Comparison of ENCODE assay signal across 16 cellular contexts in genomic region chr2:150620860-150621259, GRCh38.
DNase-seq lines count a peak whose midpoint lies in the region; ATAC-seq and TF ChIP-seq lines count a peak whose summit lies in the region.
"Had no signal": no experiment of that assay in that cellular context is flagged by ENCODE, and none has a peak within 500 bp of the region (broad histone marks: within the 10 kb centered on the region; RNA-seq: fewer than 3 reads in every experiment).

No MANE protein-coding gene starts in this region.

- TF ChIP-seq POLR2A in uterus (IDR thresholded peaks at IDR 0.05) = no peak

- no peak overlapping the region; the same call in 1 of the 2 replicates for H3K4me2 ChIP-seq in SK-N-SH

- H3K4me3 Mint-ChIP-seq in chondrocyte (ENCODE audit: unreplicated experiment) = no peak overlapping the region
- no peak overlapping the region for H3K4me3 Mint-ChIP-seq in mesothelial cell of epicardium
- no peak overlapping the region for H3K4me3 Mint-ChIP-seq in effector memory CD8-positive, alpha-beta T cell
- H3K4me3 Mint-ChIP-seq: activated CD4-positive, alpha-beta T cell treated with anti-CD3 and anti-CD28 coated beads for 36 hours; activated T-helper 1 cell treated with anti-CD3 and anti-CD28 coated beads, Interleukin-12 subunit alpha, Interleukin-12 subunit beta, Interleukin-2, Interleukin-4 antibody, amounts not matched to agents 30 ng/mL and 10 ng/mL and 1 ng/mL, durations not matched to agents 14 hours and 24 hours and 36 hours; stimulated activated naive CD8-positive, alpha-beta T cell treated with anti-CD3 and anti-CD28 coated beads, Interleukin-15, amount 100 ng/mL, for 72 hours had no signal

- no peak overlapping the region for H3K9ac ChIP-seq in SK-N-SH

- H3K27me3 Mint-ChIP-seq in chondrocyte (ENCODE audit: low read depth) (no peaks in the 10 kb centered on the region), mesothelial cell of epicardium (ENCODE audit: low read depth) (no peaks in the 10 kb centered on the region)
- no peaks in the 10 kb centered on the region for H3K27me3 Mint-ChIP-seq in effector memory CD8-positive, alpha-beta T cell
- H3K27me3 Mint-ChIP-seq: activated CD4-positive, alpha-beta T cell treated with anti-CD3 and anti-CD28 coated beads for 36 hours; stimulated activated naive CD8-positive, alpha-beta T cell treated with anti-CD3 and anti-CD28 coated beads, Interleukin-15, amount 100 ng/mL, for 72 hours had no signal

- TF ChIP-seq EP300 in SK-N-SH (IDR thresholded peaks at IDR 0.05; ENCODE audit: borderline replicate concordance in 1 of 2, low read depth in 1 of 2, low read length in 1 of 2) = no peak

- 93% methylated on average over 5 of the region's 6 CpGs for whole genome bisulfite sequencing in SK-N-SH (ENCODE audit: low lambda C conversion rate)

- H3K9me3 ChIP-seq in SK-N-SH (no peaks in the 10 kb centered on the region), uterus (no peaks in the 10 kb centered on the region)
- H3K9me3 ChIP-seq: Caco-2 had no signal

- H3K4me1 Mint-ChIP-seq in chondrocyte (ENCODE audit: low read depth) = peaks cover 63% of the 10 kb centered on the region
- H3K4me1 Mint-ChIP-seq in mesothelial cell of epicardium = peaks cover 47% of the 10 kb centered on the region
- peaks cover 0 to 2% of the 10 kb centered on the region in 2 donors for H3K4me1 Mint-ChIP-seq in effector memory CD8-positive, alpha-beta T cell (ENCODE audit: low read depth in 2 of 2)
- H3K4me1 Mint-ChIP-seq: activated CD4-positive, alpha-beta T cell treated with anti-CD3 and anti-CD28 coated beads for 36 hours; stimulated activated naive CD8-positive, alpha-beta T cell treated with anti-CD3 and anti-CD28 coated beads, Interleukin-15, amount 100 ng/mL, for 72 hours had no signal

- TF ChIP-seq CTCF in SK-N-SH (IDR thresholded peaks at IDR 0.05) (no peak), chondrocyte (IDR thresholded peaks at IDR 0.05) (no peak), mesothelial cell of epicardium (IDR thresholded peaks at IDR 0.05; ENCODE audit: unreplicated experiment) (no peak), uterus (IDR thresholded peaks at IDR 0.05) (no peak)

- H3K27me3 ChIP-seq in SK-N-SH (ENCODE audit: insufficient read depth) (no peaks in the 10 kb centered on the region), uterus (no peaks in the 10 kb centered on the region)

- H3K27ac Mint-ChIP-seq in chondrocyte (ENCODE audit: unreplicated experiment) (peak overlapping the region; percentile 95), mesothelial cell of epicardium (peak overlapping the region; percentile 71)
- no peak overlapping the region for H3K27ac Mint-ChIP-seq in effector memory CD8-positive, alpha-beta T cell
- H3K27ac Mint-ChIP-seq: activated CD4-positive, alpha-beta T cell treated with anti-CD3 and anti-CD28 coated beads for 36 hours; activated T-helper 1 cell treated with anti-CD3 and anti-CD28 coated beads, Interleukin-12 subunit alpha, Interleukin-12 subunit beta, Interleukin-2, Interleukin-4 antibody, amounts not matched to agents 30 ng/mL and 10 ng/mL and 1 ng/mL, durations not matched to agents 14 hours and 24 hours and 36 hours; stimulated activated naive CD8-positive, alpha-beta T cell treated with anti-CD3 and anti-CD28 coated beads, Interleukin-15, amount 100 ng/mL, for 72 hours had no signal

- H3K79me2 ChIP-seq in SK-N-SH (ENCODE audit: insufficient read depth) = no peaks in the 10 kb centered on the region

- POLR2A ChIA-PET in SK-N-SH (lab: Yijun Ruan, JAX) = no interaction called here

- H3K36me3 Mint-ChIP-seq in chondrocyte (ENCODE audit: low read depth) (no peaks in the 10 kb centered on the region), mesothelial cell of epicardium (no peaks in the 10 kb centered on the region)
- no peaks in the 10 kb centered on the region for H3K36me3 Mint-ChIP-seq in effector memory CD8-positive, alpha-beta T cell (ENCODE audit: insufficient read depth)

- DNase-seq in SK-N-SH (no peak), chondrocyte (ENCODE audit: low spot score) (no peak), mesothelial cell of epicardium (ENCODE audit: low spot score in 2 of 2, unreplicated experiment in 2 of 2) (no peak), uterus (peak in 1 of 2 donors; percentile 16), NCI-H2227 (lab: John Stamatoyannopoulos, UW; ENCODE audit: unreplicated experiment) (no peak), NCI-H345 treated with DMSO at 0.1 percent for 48 hours (lab: John Stamatoyannopoulos, UW; ENCODE audit: unreplicated experiment) (no peak)
- no peak for DNase-seq in effector memory CD8-positive, alpha-beta T cell
- DNase-seq: activated CD4-positive, alpha-beta T cell treated with anti-CD3 and anti-CD28 coated beads for 36 hours; Caco-2; NCI-H1694; retina; stimulated activated naive CD8-positive, alpha-beta T cell treated with anti-CD3 and anti-CD28 coated beads, Interleukin-15, amount 100 ng/mL, for 72 hours had no signal

- CTCF ChIA-PET in SK-N-SH (lab: Yijun Ruan, JAX) = interaction anchor here (1.2 kb wide), 1 partner anchor 9 kb away, joined by 4 read pairs; no protein-coding TSS in a partner anchor

- peak overlapping the region; percentile 78 to 88; a peak in 3 of 4 replicates for H3K27ac ChIP-seq in SK-N-SH (ENCODE audit: low read depth in 2 of 2, low read length in 1 of 2)
- peak overlapping the region; percentile 57 to 62 for H3K27ac ChIP-seq in uterus
- H3K27ac ChIP-seq: 22Rv1, SK-N-MC had no signal

- peaks cover 20% of the 10 kb centered on the region for H3F3A ChIP-seq in SK-N-SH (replicated peaks; ENCODE audit: insufficient read depth)

- H4K20me1 ChIP-seq in SK-N-SH (ENCODE audit: insufficient read depth) = no peaks in the 10 kb centered on the region

- ATAC-seq in SK-N-SH treated with all-trans-retinoic acid at 6 μM for 48 hours = no peak
- no peak for ATAC-seq in effector memory CD8-positive, alpha-beta T cell (replicated peaks)
- ATAC-seq: activated CD4-positive, alpha-beta T cell treated with anti-CD3 and anti-CD28 coated beads for 36 hours; stimulated activated naive CD8-positive, alpha-beta T cell treated with anti-CD3 and anti-CD28 coated beads, Interleukin-15, amount 100 ng/mL, for 72 hours had no signal

- H3K9me2 ChIP-seq in SK-N-SH = no peaks in the 10 kb centered on the region

- H3K36me3 ChIP-seq in SK-N-SH (replicated peaks in 1 of 2; ENCODE audit: control insufficient read depth in 1 of 2, insufficient read depth in 2 of 2, low read length in 1 of 2) = no peaks in the 10 kb centered on the region
- H3K36me3 ChIP-seq in uterus = no peaks in the 10 kb centered on the region

- H2AFZ ChIP-seq in SK-N-SH (ENCODE audit: low read depth) = no peak overlapping the region; the same call in 1 of the 2 replicates

- H3K9me3 Mint-ChIP-seq in chondrocyte (ENCODE audit: low read depth) (peaks cover 4% of the 10 kb centered on the region), mesothelial cell of epicardium (peaks cover 4% of the 10 kb centered on the region)
- no peaks in the 10 kb centered on the region for H3K9me3 Mint-ChIP-seq in effector memory CD8-positive, alpha-beta T cell
- H3K9me3 Mint-ChIP-seq: activated T-helper 1 cell treated with anti-CD3 and anti-CD28 coated beads, Interleukin-12 subunit alpha, Interleukin-12 subunit beta, Interleukin-2, Interleukin-4 antibody, amounts not matched to agents 30 ng/mL and 10 ng/mL and 1 ng/mL, durations not matched to agents 14 hours and 24 hours and 36 hours; stimulated activated naive CD8-positive, alpha-beta T cell treated with anti-CD3 and anti-CD28 coated beads, Interleukin-15, amount 100 ng/mL, for 72 hours had no signal

- TF ChIP-seq RAD21 in SK-N-SH (IDR thresholded peaks at IDR 0.05; ENCODE audit: low read length) = no peak

- intact Hi-C loops in uterus (cut with DNase I; ENCODE audit: low total_unique reads) = no loop called here

- peaks cover 13 to 25% of the 10 kb centered on the region in 2 experiments for H3K4me1 ChIP-seq in SK-N-SH (ENCODE audit: control insufficient read depth in 1 of 2, insufficient read depth in 2 of 2, low read depth in 1 of 2, low read length in 1 of 2)
- peaks cover 0 to 5% of the 10 kb centered on the region in 2 donors for H3K4me1 ChIP-seq in uterus

- no peak overlapping the region for H3K4me3 ChIP-seq in SK-N-SH (ENCODE audit: low read depth in 2 of 2, low read length in 1 of 2)
- no peak overlapping the region for H3K4me3 ChIP-seq in uterus
- H3K4me3 ChIP-seq: SK-N-MC had no signal

TF ChIP-seq in SK-N-SH, 30 proteins besides CTCF, POLR2A, EP300 and RAD21:
- no peak for TF ChIP-seq NFIC (IDR thresholded peaks at IDR 0.05; ENCODE audit: borderline replicate concordance)
- TF ChIP-seq RXRA (IDR thresholded peaks at IDR 0.05; ENCODE audit: borderline replicate concordance, low read depth) = no peak
- no peak for TF ChIP-seq RFX5 (IDR thresholded peaks at IDR 0.05; ENCODE audit: low read length)
- TF ChIP-seq FOSL2 (IDR thresholded peaks at IDR 0.05; ENCODE audit: borderline replicate concordance, low read depth) = 0 out of 2 replicates have a peak, but pooled peaks have one; percentile 11
- TF ChIP-seq TAF1 (IDR thresholded peaks at IDR 0.05; ENCODE audit: borderline replicate concordance, low read depth, low read length) = no peak
- no peak for TF ChIP-seq FOXJ3 (CRISPR knock-in tag; IDR thresholded peaks at IDR 0.05)

TF ChIP-seq in SK-N-SH treated with all-trans-retinoic acid at 6 μM for 48 hours, 23 proteins besides CTCF, POLR2A, EP300 and RAD21 (continues in another document):
- TF ChIP-seq BACH2 (CRISPR knock-in tag; IDR thresholded peaks at IDR 0.05; ENCODE audit: borderline replicate concordance) (no peak), SNAI2 (CRISPR knock-in tag; IDR thresholded peaks at IDR 0.05) (no peak), ZNF565 (CRISPR knock-in tag; conservative IDR thresholded peaks at IDR 0.05; ENCODE audit: low read depth) (no peak), ZFP3 (CRISPR knock-in tag; IDR thresholded peaks at IDR 0.05) (no peak), ZFP30 (CRISPR knock-in tag; IDR thresholded peaks at IDR 0.05) (no peak), PPARA (CRISPR knock-in tag; IDR thresholded peaks at IDR 0.05; ENCODE audit: borderline replicate concordance) (no peak), TCF4 (CRISPR knock-in tag; IDR thresholded peaks at IDR 0.05; ENCODE audit: borderline replicate concordance) (no peak), CSRNP3 (CRISPR knock-in tag; IDR thresholded peaks at IDR 0.05) (no peak), RARB (CRISPR knock-in tag; IDR thresholded peaks at IDR 0.05) (no peak), TOX (CRISPR knock-in tag; IDR thresholded peaks at IDR 0.05; ENCODE audit: borderline replicate concordance) (no peak)

Comparison
In these comparisons a context has a peak if more than half of its experiments do, and no peak if none do; other contexts are left out.
1. H3K27ac Mint-ChIP-seq: peak in chondrocyte (single experiment) and mesothelial cell of epicardium (single experiment); none in effector memory CD8-positive, alpha-beta T cell (0 of 2).